1 cellular context compared by ENCODE assay signal in genomic region chr16:30429678-30430427, GRCh38.
TF ChIP-seq lines count a peak whose summit lies in the region.

Gene DCTPP1, minus strand, starts transcription at chr16:30430030. Its CDS starts 50 bp downstream, at chr16:30429980.

TF ChIP-seq in HEK293, 187 proteins besides CTCF, POLR2A, EP300 and RAD21 (continued from another document and continues in another):
- TF ChIP-seq ZNF518A (tag by site-specific recombination; conservative IDR thresholded peaks at IDR 0.05; ENCODE audit: low read depth) (no peak; the same call in 1 of the 2 replicates), ZNF645 (tag by site-specific recombination; IDR thresholded peaks at IDR 0.05) (no peak), ZNF19 (tag by site-specific recombination; IDR thresholded peaks at IDR 0.05; ENCODE audit: low read depth) (no peak), PRDM4 (tag by site-specific recombination; IDR thresholded peaks at IDR 0.05) (peak; percentile 22; the same call in 1 of the 2 replicates), ZNF324 (tag by site-specific recombination; IDR thresholded peaks at IDR 0.05) (peak; percentile 64; the same call in 1 of the 2 replicates), ZNF426 (tag by site-specific recombination; IDR thresholded peaks at IDR 0.05) (no peak), ZNF423 (tag by site-specific recombination; IDR thresholded peaks at IDR 0.05) (no peak), ZSCAN4 (tag by site-specific recombination; IDR thresholded peaks at IDR 0.05) (peak; percentile 4; the same call in 1 of the 2 replicates), ZNF10 (tag by site-specific recombination; IDR thresholded peaks at IDR 0.05) (peak; percentile 57; the same call in 1 of the 2 replicates), ZNF266 (tag by site-specific recombination; IDR thresholded peaks at IDR 0.05; ENCODE audit: low read depth) (0 out of 2 replicates have a peak, but pooled peaks have one; percentile 8), REST (tag by site-specific recombination; IDR thresholded peaks at IDR 0.05) (peak; percentile 57; the same call in 1 of the 2 replicates), ZNF404 (tag by site-specific recombination; IDR thresholded peaks at IDR 0.05) (0 out of 2 replicates have a peak, but pooled peaks have one; percentile 7), ZNF776 (tag by site-specific recombination; IDR thresholded peaks at IDR 0.05; ENCODE audit: borderline replicate concordance) (no peak), ZNF302 (tag by site-specific recombination; IDR thresholded peaks at IDR 0.05; ENCODE audit: low read depth) (0 out of 2 replicates have a peak, but pooled peaks have one; percentile 11), PBX3 (CRISPR knock-in tag; IDR thresholded peaks at IDR 0.05) (0 out of 2 replicates have a peak, but pooled peaks have one; percentile 35), ZNF585B (tag by site-specific recombination; IDR thresholded peaks at IDR 0.05) (no peak), EGR2 (tag by site-specific recombination; IDR thresholded peaks at IDR 0.05; ENCODE audit: low read depth) (peak; percentile 88; the same call in 1 of the 2 replicates), ZNF449 (tag by site-specific recombination; IDR thresholded peaks at IDR 0.05) (no peak), ZNF26 (tag by site-specific recombination; IDR thresholded peaks at IDR 0.05) (no peak), HOXD13 (CRISPR knock-in tag; IDR thresholded peaks at IDR 0.05; ENCODE audit: borderline replicate concordance) (peak; percentile 77; the same call in 1 of the 2 replicates), ZNF768 (tag by site-specific recombination; IDR thresholded peaks at IDR 0.05) (no peak), ZNF561 (tag by site-specific recombination; IDR thresholded peaks at IDR 0.05; ENCODE audit: borderline replicate concordance) (peak; percentile 32), ZNF366 (tag by site-specific recombination; conservative IDR thresholded peaks at IDR 0.05) (peak; percentile 69), KLF7 (tag by site-specific recombination; IDR thresholded peaks at IDR 0.05; ENCODE audit: borderline replicate concordance) (peak; percentile 91), ZNF18 (tag by site-specific recombination; IDR thresholded peaks at IDR 0.05) (peak; percentile 84), ZNF629 (tag by site-specific recombination; IDR thresholded peaks at IDR 0.05) (peak; percentile 67), ZNF513 (tag by site-specific recombination; IDR thresholded peaks at IDR 0.05) (no peak), BCL6B (tag by site-specific recombination; IDR thresholded peaks at IDR 0.05) (no peak)
